8 cellular contexts compared by ENCODE assay signal in genomic region chr9:2017459-2018161, GRCh38. TPM values are rescaled to one million over a fixed set of nuclear protein-coding genes. Genes with fewer than 3 reads are reported as not detected.
DNase-seq lines count a peak whose midpoint lies in the region; ATAC-seq and TF ChIP-seq lines count a peak whose summit lies in the region.

No MANE protein-coding gene starts in this region.

- H3K4me1 ChIP-seq in CD4-positive, CD25-positive, alpha-beta regulatory T cell (ENCODE audit: control insufficient read depth, insufficient read depth, low read length, poor library complexity, severe bottlenecking): peaks cover 51% of the 10 kb centered on the region
- H3K4me1 ChIP-seq in suprapubic skin: peaks cover 56% of the 10 kb centered on the region

- WGBS in suprapubic skin: under 1% methylated on average over 63 of the region's 65 CpGs

- no peaks in the 10 kb centered on the region for H3K9me3 ChIP-seq in CD4-positive, CD25-positive, alpha-beta regulatory T cell (ENCODE audit: control insufficient read depth in 2 of 2, low read length in 2 of 2)
- H3K9me3 ChIP-seq in suprapubic skin: no peaks in the 10 kb centered on the region

- peaks cover 13% of the 10 kb centered on the region for H3K27me3 Mint-ChIP-seq in CD4-positive, CD25-positive, alpha-beta regulatory T cell
- H3K27me3 Mint-ChIP-seq in activated naive CD4-positive, alpha-beta T cell treated with anti-CD3 and anti-CD28 coated beads, Interleukin-2, amount 50 U/mL, for 24 hours: no peaks in the 10 kb centered on the region

- H3K36me3 Mint-ChIP-seq in CD4-positive, CD25-positive, alpha-beta regulatory T cell: peaks cover 8% of the 10 kb centered on the region
- no peaks in the 10 kb centered on the region for H3K36me3 Mint-ChIP-seq in activated naive CD4-positive, alpha-beta T cell treated with anti-CD3 and anti-CD28 coated beads, Interleukin-2, amount 50 U/mL, for 24 hours

- no peak for TF ChIP-seq CTCF in HL-60 (IDR thresholded peaks at IDR 0.05; ENCODE audit: insufficient read depth, low read length)
- no peak for TF ChIP-seq CTCF in suprapubic skin (IDR thresholded peaks at IDR 0.05)

- peaks cover 34 to 56% (median 45%) of the 10 kb centered on the region in 4 donors for H3K4me1 Mint-ChIP-seq in CD4-positive, CD25-positive, alpha-beta regulatory T cell
- peaks cover 65% of the 10 kb centered on the region for H3K4me1 Mint-ChIP-seq in activated naive CD4-positive, alpha-beta T cell treated with anti-CD3 and anti-CD28 coated beads, Interleukin-2, amount 50 U/mL, for 24 hours

- no peaks in the 10 kb centered on the region for H3K27me3 ChIP-seq in CD4-positive, CD25-positive, alpha-beta regulatory T cell (ENCODE audit: control insufficient read depth, insufficient read depth, low read length)
- H3K27me3 ChIP-seq in HL-60 (ENCODE audit: insufficient read depth, poor library complexity, severe bottlenecking) (no peaks in the 10 kb centered on the region), suprapubic skin (no peaks in the 10 kb centered on the region)

- peaks cover 0 to 3% (median 0%) of the 10 kb centered on the region in 7 donors for H3K9me3 Mint-ChIP-seq in CD4-positive, CD25-positive, alpha-beta regulatory T cell
- no peaks in the 10 kb centered on the region for H3K9me3 Mint-ChIP-seq in activated naive CD4-positive, alpha-beta T cell treated with anti-CD3 and anti-CD28 coated beads, Interleukin-2, amount 50 U/mL, for 24 hours

- H3K36me3 ChIP-seq in CD4-positive, CD25-positive, alpha-beta regulatory T cell (ENCODE audit: control insufficient read depth, insufficient read depth, low read length): no peaks in the 10 kb centered on the region
- H3K36me3 ChIP-seq in suprapubic skin: no peaks in the 10 kb centered on the region

- H3K27ac ChIP-seq in CD4-positive, CD25-positive, alpha-beta regulatory T cell (ENCODE audit: insufficient read depth, low read length, poor library complexity, severe bottlenecking): peak overlapping the region; percentile 93
- H3K27ac ChIP-seq in HL-60 (replicated peaks) (peak overlapping the region; percentile 98), suprapubic skin (peak overlapping the region; percentile 99)

- peak in 1 of 2 donors; percentile 61 for TF ChIP-seq POLR2A in suprapubic skin (IDR thresholded peaks at IDR 0.05)

- TF ChIP-seq EP300 in suprapubic skin (IDR thresholded peaks at IDR 0.05): no peak

- peak; percentile 74 to 92 (median 87) for DNase-seq in CD4-positive, CD25-positive, alpha-beta regulatory T cell
- DNase-seq in HL-60 (ENCODE audit: low read depth in 1 of 2, low spot score in 1 of 2) (peak; percentile 65 to 85), SK-MEL-5 (ENCODE audit: low read depth, low spot score) (peak; percentile 63), globus pallidus (ENCODE audit: low spot score) (peak; percentile 80), occipital lobe (lab: John Stamatoyannopoulos, UW) (peak; percentile 68), suprapubic skin (ENCODE audit: low spot score in 2 of 2) (peak; percentile 89 to 91)

- peak overlapping the region; percentile 91 to 100 (median 99) for H3K4me3 Mint-ChIP-seq in CD4-positive, CD25-positive, alpha-beta regulatory T cell
- H3K4me3 Mint-ChIP-seq in activated naive CD4-positive, alpha-beta T cell treated with anti-CD3 and anti-CD28 coated beads, Interleukin-2, amount 50 U/mL, for 24 hours: peak overlapping the region; percentile 98

- peak overlapping the region; percentile 98 to 100 (median 99) for H3K27ac Mint-ChIP-seq in CD4-positive, CD25-positive, alpha-beta regulatory T cell
- peak overlapping the region; percentile 97 for H3K27ac Mint-ChIP-seq in activated naive CD4-positive, alpha-beta T cell treated with anti-CD3 and anti-CD28 coated beads, Interleukin-2, amount 50 U/mL, for 24 hours

- in situ Hi-C loops in SK-MEL-5 (cut with HindIII; ENCODE audit: low pct_unique_long_range_greater_than_20kb, low sequenced_read_pairs): no loop called here

- H3K4me3 ChIP-seq in CD4-positive, CD25-positive, alpha-beta regulatory T cell (ENCODE audit: low read depth, low read length): peak overlapping the region; percentile 95
- H3K4me3 ChIP-seq in HL-60 (replicated peaks; ENCODE audit: insufficient read depth, low read length) (peak overlapping the region; percentile 71), suprapubic skin (peak overlapping the region; percentile 88)

- ATAC-seq in CD4-positive, CD25-positive, alpha-beta regulatory T cell (ENCODE audit: low read depth in 2 of 2): peak; percentile 40 to 41
- peak; percentile 31 for ATAC-seq in GM19397 (IDR thresholded peaks at IDR 0.05; ENCODE audit: unreplicated experiment)

RNA-seq across cellular contexts. Expression of gene SMARCA2, which starts 2.5 kb away (rescaled TPM):
- 298 TPM for total RNA-seq in CD4-positive, CD25-positive, alpha-beta regulatory T cell
- polyA plus RNA-seq in CD4-positive, CD25-positive, alpha-beta regulatory T cell: 10 to 100 TPM; 28.7 to 45.5 (median 34.9) TPM
- 32.7 and 34.5 TPM in 2 replicates for total RNA-seq in SK-MEL-5 (2014; rRNA removed; shearing (Covaris generic))
- polyA plus RNA-seq in SK-MEL-5 (2015; cell fraction: cytosol; rRNA removed): 37.1 and 47.7 TPM in 2 replicates
- polyA plus RNA-seq in SK-MEL-5 (2015; cell fraction: nucleus; rRNA removed): 46.7 and 67.1 TPM in 2 replicates
- total RNA-seq in occipital lobe: 157 TPM
- 100 to 1,000 TPM in 3 of 4 donors, 10 to 100 TPM in 1; 88.9 to 236 (median 140) TPM for total RNA-seq in suprapubic skin

Comparison
In these comparisons a context has a peak if more than half of its experiments do, and no peak if none do; other contexts are left out.
1. Peak in every context shown above with its lines: DNase-seq, ATAC-seq, H3K4me3 ChIP-seq and H3K27ac ChIP-seq.